In genomic region chr5:177423671-177424070, GRCh38 we compare ENCODE assay signal across 19 cellular contexts. TPM values are rescaled to one million over a fixed set of nuclear protein-coding genes. Genes with fewer than 3 reads are reported as not detected.
DNase-seq lines count a peak whose midpoint lies in the region; ATAC-seq, FAIRE-seq and TF ChIP-seq lines count a peak whose summit lies in the region.
"Had no signal": no experiment of that assay in that cellular context is flagged by ENCODE, and none has a peak within 500 bp of the region (broad histone marks: within the 10 kb centered on the region; RNA-seq: fewer than 3 reads in every experiment).

No MANE protein-coding gene starts in this region.

- H3K27me3 ChIP-seq in neural progenitor cell, result no peaks in the 10 kb centered on the region

- no peak overlapping the region for H3K4me3 Mint-ChIP-seq in activated naive CD8-positive, alpha-beta T cell treated with anti-CD3 and anti-CD28 coated beads, Interleukin-2, amount 50 U/mL, for 24 hours
- H3K4me3 Mint-ChIP-seq in activated naive CD8-positive, alpha-beta T cell treated with anti-CD3 and anti-CD28 coated beads for 36 hours, result no peak overlapping the region
- no peak overlapping the region for H3K4me3 Mint-ChIP-seq in neural progenitor cell
- H3K4me3 Mint-ChIP-seq: CD4-positive, alpha-beta memory T cell had no signal

- H3K4me1 ChIP-seq in neural progenitor cell, result peaks cover 9% of the 10 kb centered on the region

- H3K79me2 ChIP-seq in neural progenitor cell (ENCODE audit: low read depth), result peaks cover 20% of the 10 kb centered on the region

- DNase-seq in activated naive CD8-positive, alpha-beta T cell treated with anti-CD3 and anti-CD28 coated beads, Interleukin-2, amount 50 U/mL, for 24 hours, result no peak
- DNase-seq in activated naive CD8-positive, alpha-beta T cell treated with anti-CD3 and anti-CD28 coated beads for 36 hours, result no peak
- DNase-seq in cerebellar cortex (ENCODE audit: low spot score) (peak; percentile 70), neural progenitor cell (ENCODE audit: low spot score) (no peak), H54 (ENCODE audit: insufficient read length, low spot score) (no peak), nucleus accumbens (lab: John Stamatoyannopoulos, UW) (no peak)
- DNase-seq: 8988T; Calu3; CD4-positive, alpha-beta memory T cell; COR-L47; DMS153; DND-41; GDM1; GM23248; HCEC 1CT had no signal

- H3K4me3 ChIP-seq in neural progenitor cell, result no peak overlapping the region
- H3K4me3 ChIP-seq: GM12878, GM23248 had no signal

- H3F3A ChIP-seq in neural progenitor cell (ENCODE audit: low read depth), result peaks cover 12% of the 10 kb centered on the region

- ATAC-seq in activated naive CD8-positive, alpha-beta T cell treated with anti-CD3 and anti-CD28 coated beads, Interleukin-2, amount 50 U/mL, for 24 hours, result no peak
- ATAC-seq: GM12878 had no signal

- H3K27ac Mint-ChIP-seq in activated naive CD8-positive, alpha-beta T cell treated with anti-CD3 and anti-CD28 coated beads, Interleukin-2, amount 50 U/mL, for 24 hours, result peak overlapping the region; percentile 35
- H3K27ac Mint-ChIP-seq in activated naive CD8-positive, alpha-beta T cell treated with anti-CD3 and anti-CD28 coated beads for 36 hours, result no peak overlapping the region
- H3K27ac Mint-ChIP-seq in neural progenitor cell, result peak overlapping the region; percentile 70

- H3K36me3 Mint-ChIP-seq in activated naive CD8-positive, alpha-beta T cell treated with anti-CD3 and anti-CD28 coated beads, Interleukin-2, amount 50 U/mL, for 24 hours (ENCODE audit: low read depth), result peaks cover 8% of the 10 kb centered on the region
- peaks cover 15% of the 10 kb centered on the region for H3K36me3 Mint-ChIP-seq in activated naive CD8-positive, alpha-beta T cell treated with anti-CD3 and anti-CD28 coated beads for 36 hours
- H3K36me3 Mint-ChIP-seq in neural progenitor cell, result no peaks in the 10 kb centered on the region

- FAIRE-seq in H54 (lab: Jason Lieb, UNC), result no peak
- FAIRE-seq: GM12878, GM19239 had no signal

- H3K27me3 Mint-ChIP-seq in activated naive CD8-positive, alpha-beta T cell treated with anti-CD3 and anti-CD28 coated beads, Interleukin-2, amount 50 U/mL, for 24 hours, result peaks cover 3% of the 10 kb centered on the region
- peaks cover 3% of the 10 kb centered on the region for H3K27me3 Mint-ChIP-seq in activated naive CD8-positive, alpha-beta T cell treated with anti-CD3 and anti-CD28 coated beads for 36 hours
- H3K27me3 Mint-ChIP-seq in neural progenitor cell (ENCODE audit: insufficient read depth, low read depth), result peaks cover 13% of the 10 kb centered on the region
- H3K27me3 Mint-ChIP-seq: CD4-positive, alpha-beta memory T cell had no signal

- no peaks in the 10 kb centered on the region for H3K36me3 ChIP-seq in neural progenitor cell

- no peak overlapping the region for H3K9ac ChIP-seq in neural progenitor cell
- H3K9ac ChIP-seq: GM23248 had no signal

- no peak for TF ChIP-seq POLR2A in H54 (IDR thresholded peaks at IDR 0.05; ENCODE audit: low read depth, low read length)

- peaks cover 27% of the 10 kb centered on the region for H3K4me1 Mint-ChIP-seq in activated naive CD8-positive, alpha-beta T cell treated with anti-CD3 and anti-CD28 coated beads, Interleukin-2, amount 50 U/mL, for 24 hours
- H3K4me1 Mint-ChIP-seq in activated naive CD8-positive, alpha-beta T cell treated with anti-CD3 and anti-CD28 coated beads for 36 hours, result peaks cover 14% of the 10 kb centered on the region
- H3K4me1 Mint-ChIP-seq in neural progenitor cell, result peaks cover 15% of the 10 kb centered on the region

- H3K4me2 ChIP-seq in neural progenitor cell, result no peak overlapping the region

- no peaks in the 10 kb centered on the region for H3K9me3 ChIP-seq in neural progenitor cell (ENCODE audit: low read depth)

- no peak overlapping the region for H2AFZ ChIP-seq in neural progenitor cell (replicated peaks)
- H2AFZ ChIP-seq: GM23248 had no signal

- no peaks in the 10 kb centered on the region for H3K9me3 Mint-ChIP-seq in activated naive CD8-positive, alpha-beta T cell treated with anti-CD3 and anti-CD28 coated beads, Interleukin-2, amount 50 U/mL, for 24 hours
- peaks cover 2% of the 10 kb centered on the region for H3K9me3 Mint-ChIP-seq in activated naive CD8-positive, alpha-beta T cell treated with anti-CD3 and anti-CD28 coated beads for 36 hours
- H3K9me3 Mint-ChIP-seq in neural progenitor cell, result no peaks in the 10 kb centered on the region

- H3K27ac ChIP-seq in neural progenitor cell, result no peak overlapping the region
- H3K27ac ChIP-seq: GM23248 had no signal

- H4K20me1 ChIP-seq in neural progenitor cell (ENCODE audit: low read depth), result peaks cover 20% of the 10 kb centered on the region

- no peak for TF ChIP-seq CTCF in neural progenitor cell (IDR thresholded peaks at IDR 0.05)

RNA-seq across cellular contexts. Expression of gene GRK6, which starts 2.8 kb away (rescaled TPM):
- total RNA-seq in activated naive CD8-positive, alpha-beta T cell treated with anti-CD3 and anti-CD28 coated beads for 36 hours, result 100 to 1,000 TPM; 113 to 115 TPM
- total RNA-seq in neural progenitor cell (ENCODE audit: low replicate concordance), result 24.0 and 50.6 TPM in 2 replicates

RNA-seq across cellular contexts. Expression of gene F12, which starts 14.3 kb away (rescaled TPM):
- 1 to 10 TPM; 5.6 TPM for total RNA-seq in activated naive CD8-positive, alpha-beta T cell treated with anti-CD3 and anti-CD28 coated beads for 36 hours
- total RNA-seq in neural progenitor cell (ENCODE audit: low replicate concordance), result 2.0 TPM in 1 of 2 replicates, not detected in the other
- total RNA-seq: A673; CD4-positive, alpha-beta memory T cell had no signal

RNA-seq across cellular contexts. Expression of gene PRR7, which starts 22.9 kb away (rescaled TPM):
- total RNA-seq in activated naive CD8-positive, alpha-beta T cell treated with anti-CD3 and anti-CD28 coated beads for 36 hours, result 10 to 100 TPM; 21.5 to 21.8 TPM
- total RNA-seq in neural progenitor cell (ENCODE audit: low replicate concordance), result 4.5 and 31.7 TPM in 2 replicates

RNA-seq across cellular contexts. Expression of gene PFN3, which starts 23.2 kb away (rescaled TPM):
- total RNA-seq in activated naive CD8-positive, alpha-beta T cell treated with anti-CD3 and anti-CD28 coated beads for 36 hours, result not detected
- total RNA-seq in neural progenitor cell (ENCODE audit: low replicate concordance), result not detected in 2 replicates
- total RNA-seq: A673; Calu3; CD4-positive, alpha-beta memory T cell; GM12878; GM23248; H4 had no signal

RNA-seq across cellular contexts. Expression of gene SLC34A1, which starts 39.4 kb away (rescaled TPM):
- not detected for total RNA-seq in activated naive CD8-positive, alpha-beta T cell treated with anti-CD3 and anti-CD28 coated beads for 36 hours
- total RNA-seq in neural progenitor cell (ENCODE audit: low replicate concordance), result not detected in 2 replicates
- total RNA-seq: A673, GM23248, H4 had no signal
